ENCODE assay signal across 8 cellular contexts in genomic region chr13:24053505-24054251, GRCh38.
DNase-seq lines count a peak whose midpoint lies in the region; ATAC-seq, FAIRE-seq and TF ChIP-seq lines count a peak whose summit lies in the region.

No MANE protein-coding gene starts in this region.

- peaks cover 7% of the 10 kb centered on the region for H3K4me1 Mint-ChIP-seq in activated CD4-positive, alpha-beta T cell treated with anti-CD3 and anti-CD28 coated beads, Interleukin-2, amount 10 ng/mL, durations not matched to agents 7 days and 5 days
- H3K4me1 Mint-ChIP-seq in mesothelial cell of epicardium, result peaks cover 9% of the 10 kb centered on the region

- CTCF ChIA-PET in activated CD4-positive, alpha-beta T cell treated with anti-CD3 and anti-CD28 coated beads, Interleukin-2, amount 10 ng/mL, durations not matched to agents 7 days and 5 days (lab: Charles Lee), result interaction anchor here (0.6 to 1.9 kb wide), 19 partner anchors 8 to 231 kb away, joined by 3 to 9 read pairs (median 4); no protein-coding TSS in a partner anchor

- ATAC-seq in HG03045 (IDR thresholded peaks at IDR 0.05; ENCODE audit: unreplicated experiment), result peak; percentile 90

- peaks cover 9% of the 10 kb centered on the region for H3K27me3 Mint-ChIP-seq in activated CD4-positive, alpha-beta T cell treated with anti-CD3 and anti-CD28 coated beads, Interleukin-2, amount 10 ng/mL, durations not matched to agents 7 days and 5 days
- H3K27me3 Mint-ChIP-seq in mesothelial cell of epicardium (ENCODE audit: low read depth), result no peaks in the 10 kb centered on the region

- H3K9me3 Mint-ChIP-seq in activated CD4-positive, alpha-beta T cell treated with anti-CD3 and anti-CD28 coated beads, Interleukin-2, amount 10 ng/mL, durations not matched to agents 7 days and 5 days, result no peaks in the 10 kb centered on the region
- no peaks in the 10 kb centered on the region for H3K9me3 Mint-ChIP-seq in mesothelial cell of epicardium

- H3K4me3 Mint-ChIP-seq in activated CD4-positive, alpha-beta T cell treated with anti-CD3 and anti-CD28 coated beads, Interleukin-2, amount 10 ng/mL, durations not matched to agents 7 days and 5 days, result no peak overlapping the region
- H3K4me3 Mint-ChIP-seq in mesothelial cell of epicardium, result no peak overlapping the region

- in situ Hi-C loops in ACHN (cut with HindIII; ENCODE audit: low pct_ligation_motif_present, low pct_unique_long_range_greater_than_20kb, low sequenced_read_pairs), result no loop called here

- FAIRE-seq in GM18507 (lab: Jason Lieb, UNC), result peak; percentile 90

- no peak overlapping the region for H3K27ac Mint-ChIP-seq in activated CD4-positive, alpha-beta T cell treated with anti-CD3 and anti-CD28 coated beads, Interleukin-2, amount 10 ng/mL, durations not matched to agents 7 days and 5 days
- H3K27ac Mint-ChIP-seq in mesothelial cell of epicardium, result no peak overlapping the region

- no peaks in the 10 kb centered on the region for H3K36me3 Mint-ChIP-seq in activated CD4-positive, alpha-beta T cell treated with anti-CD3 and anti-CD28 coated beads, Interleukin-2, amount 10 ng/mL, durations not matched to agents 7 days and 5 days (ENCODE audit: low read depth)
- H3K36me3 Mint-ChIP-seq in mesothelial cell of epicardium, result no peaks in the 10 kb centered on the region

- intact Hi-C loops in dorsolateral prefrontal cortex (cut with DNase I), result loop anchor here (2.0 to 5.0 kb wide), 3 partner anchors 109 to 167 kb away; partner anchors contain the start of gene SPATA13 (in 1 of the 2)

- POLR2A ChIA-PET in activated CD4-positive, alpha-beta T cell treated with anti-CD3 and anti-CD28 coated beads, Interleukin-2, amount 10 ng/mL, durations not matched to agents 7 days and 5 days (lab: Charles Lee), result no interaction called here

- DNase-seq in ACHN (peak; percentile 75), GM18507 (ENCODE audit: extremely low spot score, insufficient read length, low read depth) (peak; percentile 60), NCI-H345 (lab: John Stamatoyannopoulos, UW) (peak; percentile 72), dorsolateral prefrontal cortex (peak in 8 of 10 donors; percentile 38 to 80 (median 72)), mesothelial cell of epicardium (ENCODE audit: low spot score in 2 of 2, unreplicated experiment in 2 of 2) (peak in 1 of 2 experiments; percentile 52)
- peak; percentile 71 for DNase-seq in activated CD4-positive, alpha-beta T cell treated with anti-CD3 and anti-CD28 coated beads, Interleukin-2, amount 10 ng/mL, durations not matched to agents 7 days and 5 days
- peak; percentile 13 to 18 for DNase-seq in stimulated activated CD8-positive, alpha-beta memory T cell treated with anti-CD3 and anti-CD28 coated beads, Interleukin-7, amount 100 ng/mL, for 1 hour (ENCODE audit: low read depth in 2 of 2)

- TF ChIP-seq CTCF in dorsolateral prefrontal cortex (IDR thresholded peaks at IDR 0.05 in 54 of 56, conservative IDR thresholded peaks at IDR 0.05 in 2 of 56; ENCODE audit: low read depth in 1 of 56, partially characterized antibody in 56 of 56) (peak; percentile 55 to 89 (median 78)), mesothelial cell of epicardium (IDR thresholded peaks at IDR 0.05; ENCODE audit: unreplicated experiment) (peak; percentile 18)

- no peaks in the 10 kb centered on the region for H3K27me3 ChIP-seq in dorsolateral prefrontal cortex

- H3K4me3 ChIP-seq in dorsolateral prefrontal cortex, result peak overlapping the region in 19 of 59 donors; percentile 1 to 46 (median 29)

- H3K27ac ChIP-seq in dorsolateral prefrontal cortex, result peak overlapping the region in 57 of 59 donors; percentile 9 to 95 (median 86)
